Comparison of ENCODE assay signal across 27 cellular contexts in genomic region chr2:176555781-176556180, GRCh38.
A peak's percentile ranks its signal among the peaks of the same experiment; 100 is the strongest.
DNase-seq lines count a peak whose midpoint lies in the region; ATAC-seq, FAIRE-seq and TF ChIP-seq lines count a peak whose summit lies in the region.
"Had no signal": no experiment of that assay in that cellular context is flagged by ENCODE, and none has a peak within 500 bp of the region (broad histone marks: within the 10 kb centered on the region; RNA-seq: fewer than 3 reads in every experiment).

No MANE protein-coding gene starts in this region.

- H3K36me3 ChIP-seq in GM23338 (ENCODE audit: insufficient read depth) (no peaks in the 10 kb centered on the region), K562 (ENCODE audit: control insufficient read depth, insufficient read depth, low read length) (no peaks in the 10 kb centered on the region)
- H3K36me3 ChIP-seq: BLaER1 had no signal

- POLR2A ChIA-PET in K562 (lab: Yijun Ruan, JAX) = interaction anchor here (0.6 kb wide), 1 partner anchor 55 kb away, joined by 3 read pairs; no protein-coding TSS in a partner anchor
- POLR2A ChIA-PET in RWPE1 (lab: Yijun Ruan, JAX; ENCODE audit: low non-redundant PET) = no interaction called here
- POLR2A ChIA-PET in activated CD4-positive, alpha-beta memory T cell treated with anti-CD3 and anti-CD28 coated beads, Interleukin-2, amount 10 ng/mL, durations not matched to agents 7 days and 5 days (lab: Charles Lee) = no interaction called here

- H3K4me2 ChIP-seq in GM23338 (no peak overlapping the region), K562 (ENCODE audit: insufficient read depth, low read length) (no peak overlapping the region)
- H3K4me2 ChIP-seq: BLaER1 had no signal

- no peaks in the 10 kb centered on the region for H4K20me1 ChIP-seq in GM23338 (replicated peaks; ENCODE audit: insufficient read depth)
- H4K20me1 ChIP-seq in K562 (replicated peaks; ENCODE audit: control insufficient read depth, insufficient read depth, low read length) = no peaks in the 10 kb centered on the region
- H4K20me1 ChIP-seq: BLaER1 had no signal

- H3F3A ChIP-seq in GM23338 (replicated peaks; ENCODE audit: low read depth) = no peaks in the 10 kb centered on the region

- H2AFZ ChIP-seq in GM23338 (no peak overlapping the region), K562 (ENCODE audit: low read depth, low read length) (no peak overlapping the region)

- H3K79me2 ChIP-seq in GM23338 (replicated peaks; ENCODE audit: insufficient read depth) (no peaks in the 10 kb centered on the region), K562 (ENCODE audit: control insufficient read depth, insufficient read depth, low read length) (no peaks in the 10 kb centered on the region)

- 16% methylated on average over 13 of the region's 13 CpGs for WGBS in K562 (ENCODE audit: insufficient coverage, low coverage, missing lambda C conversion rate)

- peaks cover 20% of the 10 kb centered on the region for H3K4me1 Mint-ChIP-seq in GM23338
- peaks cover 12% of the 10 kb centered on the region for H3K4me1 Mint-ChIP-seq in CD14-positive monocyte
- peaks cover 14% of the 10 kb centered on the region for H3K4me1 Mint-ChIP-seq in stimulated activated memory B cell treated with anti-CD40 and anti-IgM and Interleukin-4, amounts not matched to agents 10 μg/mL and 1 μg/mL and 100 μg/mL, for 72 hours
- peaks cover 12% of the 10 kb centered on the region for H3K4me1 Mint-ChIP-seq in activated CD4-positive, alpha-beta memory T cell treated with anti-CD3 and anti-CD28 coated beads, Interleukin-2, amount 10 ng/mL, durations not matched to agents 7 days and 5 days

- H3K4me3 Mint-ChIP-seq in GM23338 (no peak overlapping the region), CD14-positive monocyte (peak overlapping the region in 1 of 2 donors; percentile 18)
- H3K4me3 Mint-ChIP-seq in stimulated activated memory B cell treated with anti-CD40 and anti-IgM and Interleukin-4, amounts not matched to agents 10 μg/mL and 1 μg/mL and 100 μg/mL, for 72 hours = no peak overlapping the region
- no peak overlapping the region for H3K4me3 Mint-ChIP-seq in activated CD4-positive, alpha-beta memory T cell treated with anti-CD3 and anti-CD28 coated beads, Interleukin-2, amount 10 ng/mL, durations not matched to agents 7 days and 5 days
- H3K4me3 Mint-ChIP-seq: CD4-positive, alpha-beta memory T cell; HFFc6; IgD-negative memory B cell; T-helper 17 cell had no signal

- H3K27me3 Mint-ChIP-seq in GM23338 (ENCODE audit: insufficient read depth, low read depth, poor library complexity) (peaks cover 5% of the 10 kb centered on the region), CD14-positive monocyte (ENCODE audit: low read depth in 3 of 3) (peaks cover 47 to 67% (median 49%) of the 10 kb centered on the region in 3 donors)
- peaks cover 60% of the 10 kb centered on the region for H3K27me3 Mint-ChIP-seq in stimulated activated memory B cell treated with anti-CD40 and anti-IgM and Interleukin-4, amounts not matched to agents 10 μg/mL and 1 μg/mL and 100 μg/mL, for 72 hours
- H3K27me3 Mint-ChIP-seq in activated CD4-positive, alpha-beta memory T cell treated with anti-CD3 and anti-CD28 coated beads, Interleukin-2, amount 10 ng/mL, durations not matched to agents 7 days and 5 days = peaks cover 56% of the 10 kb centered on the region

- H3K9me3 ChIP-seq in K562 (replicated peaks; ENCODE audit: control insufficient read depth, insufficient read depth, low read depth, low read length) = no peaks in the 10 kb centered on the region
- H3K9me3 ChIP-seq: BLaER1 had no signal

- H3K9me2 ChIP-seq in GM23338 (ENCODE audit: insufficient read depth) = no peaks in the 10 kb centered on the region

- intact Hi-C loops in K562 (cut with micrococcal nuclease) = loop anchor here (2.0 to 10.0 kb wide), 2 partner anchors 99 to 171 kb away; no protein-coding TSS in a partner anchor
- intact Hi-C loops in left colon (cut with DNase I, micrococcal nuclease) = loop anchor here (10.0 kb wide), 2 partner anchors 101 to 411 kb away; no protein-coding TSS in a partner anchor
- intact Hi-C loops in CD14-positive monocyte (cut with micrococcal nuclease) = no loop called here

- no peak for FAIRE-seq in K562 (lab: Jason Lieb, UNC)
- FAIRE-seq: A204.1, GM19239 had no signal

- TF ChIP-seq POLR2A in K562 (conservative IDR thresholded peaks at IDR 0.05) = no peak

- H3K4me1 ChIP-seq in GM23338 (ENCODE audit: insufficient read depth) (peaks cover 10% of the 10 kb centered on the region), K562 (replicated peaks in 1 of 2; ENCODE audit: control insufficient read depth in 2 of 2, insufficient read depth in 2 of 2, low read length in 2 of 2) (peaks cover 0 to 3% of the 10 kb centered on the region in 2 experiments; a peak in 1 of 5 replicates)
- H3K4me1 ChIP-seq: BLaER1 had no signal

- DNase-seq in GM23338 (ENCODE audit: low spot score) = peak; percentile 56
- DNase-seq in NCI-H748 (lab: John Stamatoyannopoulos, UW; ENCODE audit: unreplicated experiment) = peak; percentile 65
- no peak for DNase-seq in K562 (ENCODE audit: extremely low read depth in 1 of 4, low spot score in 3 of 4)
- peak in 1 of 2 donors; percentile 27 for DNase-seq in left colon
- no peak for DNase-seq in RWPE1 (ENCODE audit: low spot score)
- DNase-seq in CD14-positive monocyte (ENCODE audit: low spot score) = no peak
- no peak for DNase-seq in activated CD4-positive, alpha-beta memory T cell treated with anti-CD3 and anti-CD28 coated beads, Interleukin-2, amount 10 ng/mL, durations not matched to agents 7 days and 5 days
- DNase-seq: CD4-positive, alpha-beta memory T cell; COR-L47; DND-41; H7; HFFc6; NCI-H1048; NCI-H1417; NCI-H1694; NCI-H2107; NCI-H446; NCI-H524 treated with DMSO at 0.1 percent for 48 hours; SIG-M5; T-helper 17 cell had no signal

- CTCF ChIA-PET in K562 (lab: Yijun Ruan, JAX; ENCODE audit: low intra/inter-chr PET ratio) = interaction anchor here (3.0 kb wide), 1 partner anchor 415 kb away, joined by 24 read pairs; no protein-coding TSS in a partner anchor
- CTCF ChIA-PET in RWPE1 (lab: Yijun Ruan, JAX) = interaction anchor here (0.7 to 0.8 kb wide), 2 partner anchors 181 to 415 kb away, joined by 3 to 4 read pairs; no protein-coding TSS in a partner anchor
- CTCF ChIA-PET in activated CD4-positive, alpha-beta memory T cell treated with anti-CD3 and anti-CD28 coated beads, Interleukin-2, amount 10 ng/mL, durations not matched to agents 7 days and 5 days (lab: Charles Lee) = no interaction called here

- H3K4me3 ChIP-seq in GM23338 (no peak overlapping the region), K562 (no peak overlapping the region)
- H3K4me3 ChIP-seq: BLaER1, SK-N-MC had no signal

- no peak overlapping the region for H3K27ac ChIP-seq in GM23338 (ENCODE audit: low read depth)
- H3K27ac ChIP-seq in K562 (ENCODE audit: extremely low read depth, low read depth, low read length) = no peak overlapping the region
- H3K27ac ChIP-seq in RWPE1 = no peak overlapping the region
- H3K27ac ChIP-seq: BLaER1, SK-N-MC had no signal

- H3K27ac Mint-ChIP-seq in GM23338 (no peak overlapping the region), CD14-positive monocyte (no peak overlapping the region)
- no peak overlapping the region for H3K27ac Mint-ChIP-seq in stimulated activated memory B cell treated with anti-CD40 and anti-IgM and Interleukin-4, amounts not matched to agents 10 μg/mL and 1 μg/mL and 100 μg/mL, for 72 hours
- H3K27ac Mint-ChIP-seq in activated CD4-positive, alpha-beta memory T cell treated with anti-CD3 and anti-CD28 coated beads, Interleukin-2, amount 10 ng/mL, durations not matched to agents 7 days and 5 days = no peak overlapping the region
- H3K27ac Mint-ChIP-seq: CD4-positive, alpha-beta memory T cell; HFFc6; IgD-negative memory B cell; T-helper 17 cell had no signal

- ATAC-seq in GM23338 (peak; percentile 19; the same call in 2 of the 3 replicates), K562 (no peak), left colon (peak; percentile 34)
- ATAC-seq in stimulated activated memory B cell treated with anti-CD40 and anti-IgM and Interleukin-4, amounts not matched to agents 10 μg/mL and 1 μg/mL and 100 μg/mL, for 72 hours = no peak
- ATAC-seq: Panc1, T-helper 17 cell had no signal

- H3K27me3 ChIP-seq in GM23338 (ENCODE audit: insufficient read depth) (peaks cover 8% of the 10 kb centered on the region), K562 (ENCODE audit: control insufficient read depth in 2 of 2, insufficient read depth in 2 of 2, low read length in 2 of 2) (peaks cover 6 to 20% of the 10 kb centered on the region in 2 experiments; a peak in 4 of 5 replicates)
- H3K27me3 ChIP-seq: BLaER1 had no signal

- no peaks in the 10 kb centered on the region for H3K36me3 Mint-ChIP-seq in GM23338 (ENCODE audit: low read depth)
- no peaks in the 10 kb centered on the region for H3K36me3 Mint-ChIP-seq in CD14-positive monocyte
- H3K36me3 Mint-ChIP-seq in stimulated activated memory B cell treated with anti-CD40 and anti-IgM and Interleukin-4, amounts not matched to agents 10 μg/mL and 1 μg/mL and 100 μg/mL, for 72 hours = no peaks in the 10 kb centered on the region
- no peaks in the 10 kb centered on the region for H3K36me3 Mint-ChIP-seq in activated CD4-positive, alpha-beta memory T cell treated with anti-CD3 and anti-CD28 coated beads, Interleukin-2, amount 10 ng/mL, durations not matched to agents 7 days and 5 days (ENCODE audit: low read depth)
- H3K36me3 Mint-ChIP-seq: CD4-positive, alpha-beta memory T cell; IgD-negative memory B cell had no signal

- no peak overlapping the region for H3K9ac ChIP-seq in K562 (ENCODE audit: insufficient read depth in 1 of 2, low read depth in 2 of 2, low read length in 2 of 2)
- H3K9ac ChIP-seq: BLaER1 had no signal

- no peaks in the 10 kb centered on the region for H3K9me1 ChIP-seq in K562 (ENCODE audit: control insufficient read depth, insufficient read depth, low read length)

- no peaks in the 10 kb centered on the region for H3K9me3 Mint-ChIP-seq in GM23338
- H3K9me3 Mint-ChIP-seq in CD14-positive monocyte = peaks cover 0 to 2% (median 0%) of the 10 kb centered on the region in 7 donors
- H3K9me3 Mint-ChIP-seq in stimulated activated memory B cell treated with anti-CD40 and anti-IgM and Interleukin-4, amounts not matched to agents 10 μg/mL and 1 μg/mL and 100 μg/mL, for 72 hours = no peaks in the 10 kb centered on the region
- no peaks in the 10 kb centered on the region for H3K9me3 Mint-ChIP-seq in activated CD4-positive, alpha-beta memory T cell treated with anti-CD3 and anti-CD28 coated beads, Interleukin-2, amount 10 ng/mL, durations not matched to agents 7 days and 5 days
- H3K9me3 Mint-ChIP-seq: CD4-positive, alpha-beta memory T cell; HFFc6; IgD-negative memory B cell had no signal

- TF ChIP-seq CTCF in GM23338 (conservative IDR thresholded peaks at IDR 0.05; ENCODE audit: low read depth in 2 of 2) (no peak), K562 (IDR thresholded peaks at IDR 0.05 in 2 of 3, conservative IDR thresholded peaks at IDR 0.05 in 1 of 3; ENCODE audit: insufficient read depth in 2 of 3, low read depth in 1 of 3, low read length in 3 of 3) (no peak), RWPE1 (conservative IDR thresholded peaks at IDR 0.05; ENCODE audit: low read depth) (no peak), CD14-positive monocyte (IDR thresholded peaks at IDR 0.05) (no peak)

- no peak for TF ChIP-seq EP300 in K562 (IDR thresholded peaks at IDR 0.05; ENCODE audit: low read length)

- in situ Hi-C loops in K562 (cut with MboI) = no loop called here

- no peak for TF ChIP-seq RAD21 in K562 (CRISPR knock-in tag; conservative IDR thresholded peaks at IDR 0.05 in 1 of 2, IDR thresholded peaks at IDR 0.05 in 1 of 2)

- BruUV-seq in K562 (replicated peaks; lab: Mats Ljungman, UMichigan) = no TSS peak

Comparison
In these comparisons a context has a peak if more than half of its experiments do, and no peak if none do; other contexts are left out.
1. ATAC-seq: peak in GM23338 (single experiment) and left colon (single experiment); none in K562 (single experiment) and stimulated activated memory B cell treated with anti-CD40 and anti-IgM and Interleukin-4, amounts not matched to agents 10 μg/mL and 1 μg/mL and 100 μg/mL, for 72 hours (single experiment).
2. DNase-seq: peak in GM23338 (single experiment) and NCI-H748 (single experiment); none in K562 (0 of 4), RWPE1 (single experiment), CD14-positive monocyte (single experiment) and activated CD4-positive, alpha-beta memory T cell treated with anti-CD3 and anti-CD28 coated beads, Interleukin-2, amount 10 ng/mL, durations not matched to agents 7 days and 5 days (single experiment).
3. intact Hi-C loops: an anchor here in K562 (2.0 to 10.0 kb wide) and left colon (10.0 kb wide); none called in CD14-positive monocyte.